18 cellular contexts compared by ENCODE assay signal in the genomic region with DNA sequence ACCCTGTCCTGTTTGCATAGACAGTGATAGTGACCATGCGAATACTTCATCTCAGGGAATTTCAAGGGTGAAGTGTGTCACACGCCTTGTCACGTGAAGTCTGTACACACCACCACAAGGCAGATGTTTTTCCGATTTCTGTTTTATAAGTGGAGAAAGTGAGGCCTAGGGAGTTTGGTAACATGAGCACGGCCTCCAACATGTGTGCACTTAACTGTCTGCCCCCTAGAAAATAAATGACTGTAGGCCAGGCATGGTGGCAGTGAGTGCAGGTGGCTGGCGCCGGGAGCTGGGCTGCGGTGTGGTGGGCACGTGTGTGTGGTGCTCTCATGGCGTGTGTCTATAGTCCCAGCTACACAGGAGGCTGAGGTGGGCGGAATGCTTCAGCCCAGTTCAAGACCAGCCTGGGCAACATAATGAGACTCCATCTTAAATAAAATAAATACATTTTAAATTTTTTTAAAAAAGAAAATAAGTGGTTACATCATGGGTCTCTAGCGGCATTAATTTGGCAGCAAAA. TPM values are rescaled to one million over a fixed set of nuclear protein-coding genes. Genes with fewer than 3 reads are reported as not detected.
A peak's percentile ranks its signal among the peaks of the same experiment; 100 is the strongest.
DNase-seq lines count a peak whose midpoint lies in the region; ATAC-seq and TF ChIP-seq lines count a peak whose summit lies in the region.
"Had no signal": no experiment of that assay in that cellular context is flagged by ENCODE, and none has a peak within 500 bp of the region (broad histone marks: within the 10 kb centered on the region; RNA-seq: fewer than 3 reads in every experiment).

No MANE protein-coding gene starts in this region.

- no peaks in the 10 kb centered on the region for H3K27me3 ChIP-seq in right atrium auricular region
- no peaks in the 10 kb centered on the region for H3K27me3 ChIP-seq in heart left ventricle
- no peaks in the 10 kb centered on the region for H3K27me3 ChIP-seq in neural progenitor cell
- no peaks in the 10 kb centered on the region for H3K27me3 ChIP-seq in smooth muscle cell (ENCODE audit: low read depth)

- H3K4me1 ChIP-seq in right atrium auricular region = peaks cover 0 to 13% of the 10 kb centered on the region in 2 donors
- peaks cover 0 to 23% (median 13%) of the 10 kb centered on the region in 12 donors for H3K4me1 ChIP-seq in heart left ventricle
- peaks cover 19% of the 10 kb centered on the region for H3K4me1 ChIP-seq in neural progenitor cell
- peaks cover 7% of the 10 kb centered on the region for H3K4me1 ChIP-seq in smooth muscle cell (ENCODE audit: low read depth)

- H3K4me2 ChIP-seq in neural progenitor cell (no peak overlapping the region), smooth muscle cell (no peak overlapping the region)

- H3K4me1 Mint-ChIP-seq in neural progenitor cell = peaks cover 56% of the 10 kb centered on the region

- H3K36me3 ChIP-seq in right atrium auricular region = no peaks in the 10 kb centered on the region
- peaks cover 0 to 10% (median 0%) of the 10 kb centered on the region in 9 donors for H3K36me3 ChIP-seq in heart left ventricle
- H3K36me3 ChIP-seq in neural progenitor cell = no peaks in the 10 kb centered on the region
- H3K36me3 ChIP-seq in smooth muscle cell (ENCODE audit: low read depth) = no peaks in the 10 kb centered on the region

- H3K4me3 Mint-ChIP-seq in neural progenitor cell = no peak overlapping the region
- H3K4me3 Mint-ChIP-seq: CD4-positive, alpha-beta T cell; H9 had no signal

- no peaks in the 10 kb centered on the region for H3K9me3 Mint-ChIP-seq in neural progenitor cell
- H3K9me3 Mint-ChIP-seq: CD4-positive, alpha-beta T cell; H9 had no signal

- peaks cover 11% of the 10 kb centered on the region for H3K27me3 Mint-ChIP-seq in neural progenitor cell (ENCODE audit: insufficient read depth, low read depth)
- H3K27me3 Mint-ChIP-seq: CD4-positive, alpha-beta T cell had no signal

- intact Hi-C loops in heart left ventricle (cut with DNase I) = loop anchor here in 9 of 10 donors (2.0 to 10.0 kb wide), 4 partner anchors 133 to 151 kb away; a partner anchor contains a TSS

- H3K79me2 ChIP-seq in neural progenitor cell (ENCODE audit: low read depth) (no peaks in the 10 kb centered on the region), smooth muscle cell (ENCODE audit: low read depth) (no peaks in the 10 kb centered on the region)

- DNase-seq in right atrium auricular region (ENCODE audit: low spot score) (peak; percentile 42), heart left ventricle (no peak), neural progenitor cell (ENCODE audit: low spot score) (no peak), smooth muscle cell (lab: John Stamatoyannopoulos, UW; ENCODE audit: unreplicated experiment) (no peak), hepatic stellate cell (ENCODE audit: low spot score) (no peak), Ammon's horn (ENCODE audit: low spot score) (no peak)
- DNase-seq: ACHN; AML-193; CD4-positive, alpha-beta T cell; NCI-H1048; NCI-H1436 treated with DMSO at 0.1 percent for 48 hours; NCI-H2029 treated with DMSO at 0.1 percent for 48 hours; NCI-H510A had no signal

- TF ChIP-seq CTCF in right atrium auricular region (IDR thresholded peaks at IDR 0.05) = no peak
- no peak for TF ChIP-seq CTCF in heart left ventricle (IDR thresholded peaks at IDR 0.05)
- no peak for TF ChIP-seq CTCF in VCaP (conservative IDR thresholded peaks at IDR 0.05)
- TF ChIP-seq CTCF in neural progenitor cell (IDR thresholded peaks at IDR 0.05) = no peak
- no peak for TF ChIP-seq CTCF in smooth muscle cell (IDR thresholded peaks at IDR 0.05; ENCODE audit: borderline replicate concordance, insufficient read depth, poor library complexity, severe bottlenecking)

- H3K9ac ChIP-seq in neural progenitor cell (no peak overlapping the region), smooth muscle cell (ENCODE audit: low read depth) (no peak overlapping the region)

- H3K27ac Mint-ChIP-seq in neural progenitor cell = peak overlapping the region; percentile 88
- H3K27ac Mint-ChIP-seq: CD4-positive, alpha-beta T cell had no signal

- H2AFZ ChIP-seq in neural progenitor cell (replicated peaks) = no peak overlapping the region
- H2AFZ ChIP-seq in smooth muscle cell (ENCODE audit: low read depth) = no peak overlapping the region

- ATAC-seq in heart left ventricle = no peak
- ATAC-seq: Right ventricle myocardium inferior had no signal

- H4K20me1 ChIP-seq in neural progenitor cell (ENCODE audit: low read depth) (no peaks in the 10 kb centered on the region), smooth muscle cell (ENCODE audit: low read depth) (no peaks in the 10 kb centered on the region)

- peaks cover 2% of the 10 kb centered on the region for H3K36me3 Mint-ChIP-seq in neural progenitor cell

- 86 to 95% (median 91%) methylated on average over 12 of the region's 12 CpGs for WGBS in heart left ventricle, 4 donors
- WGBS in smooth muscle cell (ENCODE audit: low lambda C conversion rate) = 88% methylated on average over 12 of the region's 12 CpGs

- TF ChIP-seq POLR2A in heart left ventricle (IDR thresholded peaks at IDR 0.05) = no peak

- H3K4me3 ChIP-seq in right atrium auricular region = no peak overlapping the region
- H3K4me3 ChIP-seq in heart left ventricle = no peak overlapping the region
- H3K4me3 ChIP-seq in neural progenitor cell = no peak overlapping the region
- no peak overlapping the region for H3K4me3 ChIP-seq in smooth muscle cell

- H3K27ac ChIP-seq in right atrium auricular region = no peak overlapping the region
- H3K27ac ChIP-seq in heart left ventricle = no peak overlapping the region
- peak overlapping the region; percentile 81 for H3K27ac ChIP-seq in VCaP
- no peak overlapping the region for H3K27ac ChIP-seq in neural progenitor cell
- H3K27ac ChIP-seq in smooth muscle cell (ENCODE audit: low read depth) = no peak overlapping the region
- H3K27ac ChIP-seq: HL-60 had no signal

- peaks cover 10% of the 10 kb centered on the region for H3F3A ChIP-seq in neural progenitor cell (ENCODE audit: low read depth)
- no peaks in the 10 kb centered on the region for H3F3A ChIP-seq in smooth muscle cell (ENCODE audit: low read depth)

- H3K9me3 ChIP-seq in right atrium auricular region (no peaks in the 10 kb centered on the region), heart left ventricle (no peaks in the 10 kb centered on the region), neural progenitor cell (ENCODE audit: low read depth) (no peaks in the 10 kb centered on the region), smooth muscle cell (replicated peaks; ENCODE audit: low read depth) (no peaks in the 10 kb centered on the region)

RNA-seq across cellular contexts. Expression of a gene that starts 42.0 kb away (rescaled TPM):
- total RNA-seq in right atrium auricular region = 1 to 10 TPM; 5.2 to 6.7 TPM
- total RNA-seq in heart left ventricle = 1 to 10 TPM; 4.6 to 9.1 (median 6.3) TPM
- polyA plus RNA-seq in heart left ventricle = 1 to 10 TPM; 2.8 to 7.4 TPM
- total RNA-seq in neural progenitor cell (ENCODE audit: low replicate concordance) = 1.9 and 3.1 TPM in 2 replicates
- total RNA-seq in smooth muscle cell = 2.2 and 3.6 TPM in 2 replicates
- polyA plus RNA-seq in smooth muscle cell = 4.1 and 5.1 TPM in 2 replicates

RNA-seq across cellular contexts. Expression of a gene that starts 45.5 kb away (rescaled TPM):
- total RNA-seq in right atrium auricular region (10 to 100 TPM in 1 of 2 donors, 1 to 10 TPM in 1; 9.0 to 58.8 TPM), heart left ventricle (100 to 1,000 TPM in 1 of 9 donors, 10 to 100 TPM in 8; 11.7 to 140 (median 71.6) TPM), neural progenitor cell (ENCODE audit: low replicate concordance) (not detected in 2 replicates), smooth muscle cell (not detected in 2 replicates)
- polyA plus RNA-seq in heart left ventricle (10 to 100 TPM in 1 of 2 donors, 1 to 10 TPM in 1; 3.6 to 29.8 TPM), smooth muscle cell (not detected in 2 replicates)
- total RNA-seq: CD4-positive, alpha-beta T cell; H9; M059J had no signal

Comparison
In these comparisons a context has a peak if more than half of its experiments do, and no peak if none do; other contexts are left out.
1. RNA of a gene that starts 45.5 kb away (total RNA-seq): 11.7 to 140 TPM in heart left ventricle and 9.0 to 58.8 TPM in right atrium auricular region; not detected in neural progenitor cell and not detected in smooth muscle cell; every median in the first group is over 10 times any median in the second.